ENCODE assay signal across 2 cellular contexts in the genomic region with DNA sequence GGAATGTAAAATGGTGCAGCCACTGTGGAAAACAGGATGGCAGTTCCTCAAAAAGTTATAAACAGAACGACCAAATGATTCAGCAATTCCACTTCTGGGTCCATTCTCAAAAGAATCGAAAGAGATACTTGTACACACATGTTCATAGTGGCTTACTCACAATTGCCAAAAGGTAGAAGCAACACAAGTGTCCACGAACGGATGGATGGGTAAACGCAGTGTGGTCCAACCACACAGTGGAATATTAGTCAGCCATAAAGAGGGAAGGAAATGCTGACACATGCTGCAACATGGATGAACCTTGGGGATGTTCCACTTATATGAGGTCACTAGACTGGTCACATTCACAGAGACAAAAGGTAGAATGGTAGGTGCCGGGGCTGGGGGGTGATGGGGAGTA.
A peak's percentile ranks its signal among the peaks of the same experiment; 100 is the strongest.
TF ChIP-seq lines count a peak whose summit lies in the region.

No MANE protein-coding gene starts in this region.

TF ChIP-seq in HEK293, 187 proteins besides CTCF, POLR2A, EP300 and RAD21:
- TF ChIP-seq ZFP3 (tag by site-specific recombination; IDR thresholded peaks at IDR 0.05; ENCODE audit: low read depth), result no peak
- TF ChIP-seq ZNF610 (tag by site-specific recombination; IDR thresholded peaks at IDR 0.05; ENCODE audit: borderline replicate concordance), result no peak
- TF ChIP-seq, protein P1, sequence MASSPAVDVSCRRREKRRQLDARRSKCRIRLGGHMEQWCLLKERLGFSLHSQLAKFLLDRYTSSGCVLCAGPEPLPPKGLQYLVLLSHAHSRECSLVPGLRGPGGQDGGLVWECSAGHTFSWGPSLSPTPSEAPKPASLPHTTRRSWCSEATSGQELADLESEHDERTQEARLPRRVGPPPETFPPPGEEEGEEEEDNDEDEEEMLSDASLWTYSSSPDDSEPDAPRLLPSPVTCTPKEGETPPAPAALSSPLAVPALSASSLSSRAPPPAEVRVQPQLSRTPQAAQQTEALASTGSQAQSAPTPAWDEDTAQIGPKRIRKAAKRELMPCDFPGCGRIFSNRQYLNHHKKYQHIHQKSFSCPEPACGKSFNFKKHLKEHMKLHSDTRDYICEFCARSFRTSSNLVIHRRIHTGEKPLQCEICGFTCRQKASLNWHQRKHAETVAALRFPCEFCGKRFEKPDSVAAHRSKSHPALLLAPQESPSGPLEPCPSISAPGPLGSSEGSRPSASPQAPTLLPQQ (tag by site-specific recombination; IDR thresholded peaks at IDR 0.05), result no peak
- TF ChIP-seq ZBTB1 (tag by site-specific recombination; IDR thresholded peaks at IDR 0.05), result no peak
- TF ChIP-seq, protein P2, sequence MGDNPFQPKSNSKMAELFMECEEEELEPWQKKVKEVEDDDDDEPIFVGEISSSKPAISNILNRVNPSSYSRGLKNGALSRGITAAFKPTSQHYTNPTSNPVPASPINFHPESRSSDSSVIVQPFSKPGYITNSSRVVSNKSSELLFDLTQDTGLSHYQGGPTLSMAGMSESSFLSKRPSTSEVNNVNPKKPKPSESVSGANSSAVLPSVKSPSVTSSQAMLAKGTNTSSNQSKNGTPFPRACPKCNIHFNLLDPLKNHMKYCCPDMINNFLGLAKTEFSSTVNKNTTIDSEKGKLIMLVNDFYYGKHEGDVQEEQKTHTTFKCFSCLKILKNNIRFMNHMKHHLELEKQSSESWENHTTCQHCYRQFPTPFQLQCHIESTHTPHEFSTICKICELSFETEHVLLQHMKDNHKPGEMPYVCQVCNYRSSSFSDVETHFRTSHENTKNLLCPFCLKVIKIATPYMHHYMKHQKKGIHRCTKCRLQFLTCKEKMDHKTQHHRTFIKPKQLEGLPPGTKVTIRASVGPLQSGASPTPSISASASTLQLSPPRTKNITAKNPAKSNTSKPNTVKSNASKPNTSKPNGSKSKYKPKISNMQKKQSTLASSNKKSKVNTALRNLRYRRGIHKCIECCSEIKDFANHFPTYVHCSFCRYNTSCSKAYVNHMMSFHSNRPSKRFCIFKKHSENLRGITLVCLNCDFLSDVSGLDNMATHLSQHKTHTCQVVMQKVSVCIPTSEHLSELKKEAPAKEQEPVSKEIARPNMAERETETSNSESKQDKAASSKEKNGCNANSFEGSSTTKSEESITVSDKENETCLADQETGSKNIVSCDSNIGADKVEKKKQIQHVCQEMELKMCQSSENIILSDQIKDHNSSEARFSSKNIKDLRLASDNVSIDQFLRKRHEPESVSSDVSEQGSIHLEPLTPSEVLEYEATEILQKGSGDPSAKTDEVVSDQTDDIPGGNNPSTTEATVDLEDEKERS (tag by site-specific recombination; IDR thresholded peaks at IDR 0.05), result no peak
- TF ChIP-seq GLI2 (tag by site-specific recombination; IDR thresholded peaks at IDR 0.05; ENCODE audit: borderline replicate concordance, low read depth), result no peak
- TF ChIP-seq ZNF596 (tag by site-specific recombination; IDR thresholded peaks at IDR 0.05), result no peak
- TF ChIP-seq ZNF747 (tag by site-specific recombination; IDR thresholded peaks at IDR 0.05), result no peak
- TF ChIP-seq ZNF350 (tag by site-specific recombination; IDR thresholded peaks at IDR 0.05), result no peak
- no peak for TF ChIP-seq ZNF514 (tag by site-specific recombination; IDR thresholded peaks at IDR 0.05)
- TF ChIP-seq ZNF549 (tag by site-specific recombination; IDR thresholded peaks at IDR 0.05), result no peak
- TF ChIP-seq ZNF146 (tag by site-specific recombination; IDR thresholded peaks at IDR 0.05), result peak; percentile 81
- no peak for TF ChIP-seq SP3 (tag by site-specific recombination; IDR thresholded peaks at IDR 0.05)
- 0 out of 2 replicates have a peak, but pooled peaks have one; percentile 20 for TF ChIP-seq KLF8 (tag by site-specific recombination; IDR thresholded peaks at IDR 0.05)
- no peak for TF ChIP-seq YY2 (tag by site-specific recombination; IDR thresholded peaks at IDR 0.05)
- no peak for TF ChIP-seq ZNF623 (tag by site-specific recombination; IDR thresholded peaks at IDR 0.05)
- no peak for TF ChIP-seq ZNF701 (tag by site-specific recombination; IDR thresholded peaks at IDR 0.05)
TF ChIP-seq in HEK293: peak in this region for 2.

TF ChIP-seq in K562, 482 proteins besides CTCF, POLR2A, EP300 and RAD21:
- TF ChIP-seq TEAD1 (CRISPR knock-in tag; IDR thresholded peaks at IDR 0.05), result no peak
- no peak for TF ChIP-seq JUN (IDR thresholded peaks at IDR 0.05; ENCODE audit: borderline replicate concordance, low read depth, low read length)
- no peak for TF ChIP-seq JUN (CRISPR knock-in tag; IDR thresholded peaks at IDR 0.05; ENCODE audit: borderline replicate concordance)
- peak; percentile 48 for TF ChIP-seq MAFG (tag; conservative IDR thresholded peaks at IDR 0.05)
- TF ChIP-seq ZNF511 (CRISPR knock-in tag; IDR thresholded peaks at IDR 0.05), result no peak
- TF ChIP-seq ZNF146 (CRISPR knock-in tag; IDR thresholded peaks at IDR 0.05; ENCODE audit: unreplicated experiment), result peak; percentile 72
- no peak for TF ChIP-seq REST (CRISPR knock-in tag; IDR thresholded peaks at IDR 0.05; ENCODE audit: low read depth)
